In the genomic region with DNA sequence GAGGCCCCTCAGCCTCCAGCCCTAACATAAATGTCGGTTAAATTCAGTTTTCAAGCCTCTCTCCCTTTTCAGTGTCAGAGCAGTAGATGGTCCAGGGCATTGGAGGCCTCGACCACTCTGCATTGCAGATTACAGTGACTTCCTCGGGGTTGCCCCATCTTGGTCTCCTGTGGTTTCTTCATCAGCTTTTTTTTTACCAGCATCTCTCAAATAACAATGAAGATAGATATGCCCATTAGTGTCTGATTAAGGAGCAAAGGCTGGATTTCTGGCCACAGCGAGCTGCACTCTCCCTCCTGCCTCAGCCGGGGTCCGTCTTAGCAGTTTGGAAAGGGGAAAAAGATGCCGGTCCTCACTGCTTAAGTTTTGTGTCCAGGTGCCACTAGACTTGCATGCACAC, we compare ENCODE assay signal across 24 cellular contexts.
"Had no signal": no experiment of that assay in that cellular context is flagged by ENCODE, and none has a peak within 500 bp of the region (broad histone marks: within the 10 kb centered on the region; RNA-seq: fewer than 3 reads in every experiment).

No MANE protein-coding gene starts in this region.

- H3K4me3 ChIP-seq: coronary artery, esophagus squamous epithelium, lower lobe of right lung, psoas muscle, suprapubic skin, transverse colon, upper lobe of right lung, uterus had no signal

- ATAC-seq: effector memory CD8-positive, alpha-beta T cell; left ventricle myocardium superior; lower lobe of right lung; natural killer cell; psoas muscle; right cardiac atrium; stimulated activated naive B cell treated with anti-CD40 and anti-IgM and Interleukin-4, amounts not matched to agents 10 μg/mL and 1 μg/mL and 100 μg/mL, for 72 hours; upper lobe of right lung had no signal

- H3K9me3 ChIP-seq: esophagus squamous epithelium, lower lobe of right lung, psoas muscle, suprapubic skin, transverse colon, upper lobe of right lung, uterus had no signal

- H3K36me3 ChIP-seq: transverse colon, uterus had no signal

- DNase-seq: dermis blood vessel endothelial cell; effector memory CD8-positive, alpha-beta T cell; erythroblast; esophagus squamous epithelium; foreskin melanocyte; hypothalamus; immature natural killer cell; islet precursor cell; kidney glomerular epithelial cell; left ventricle myocardium superior; lower lobe of right lung; natural killer cell; nucleus accumbens; right cardiac atrium; small intestine; stimulated activated CD4-positive, alpha-beta T cell treated with anti-CD3 and anti-CD28 coated beads, Interleukin-15, amount 100 ng/mL, for 24 hours; stimulated activated CD4-positive, alpha-beta T cell treated with anti-CD3 and anti-CD28 coated beads, Interleukin-2, amount 100 ng/mL, for 48 hours; stimulated activated naive B cell treated with anti-CD40 and anti-IgM and Interleukin-4, amounts not matched to agents 10 μg/mL and 1 μg/mL and 100 μg/mL, for 72 hours; transverse colon; upper lobe of right lung; uterus had no signal

- H3K27me3 ChIP-seq: esophagus squamous epithelium, transverse colon, upper lobe of right lung, uterus had no signal

- H3K27ac ChIP-seq: coronary artery, esophagus squamous epithelium, lower lobe of right lung, psoas muscle, suprapubic skin, transverse colon, upper lobe of right lung, uterus had no signal
